In the genomic region with DNA sequence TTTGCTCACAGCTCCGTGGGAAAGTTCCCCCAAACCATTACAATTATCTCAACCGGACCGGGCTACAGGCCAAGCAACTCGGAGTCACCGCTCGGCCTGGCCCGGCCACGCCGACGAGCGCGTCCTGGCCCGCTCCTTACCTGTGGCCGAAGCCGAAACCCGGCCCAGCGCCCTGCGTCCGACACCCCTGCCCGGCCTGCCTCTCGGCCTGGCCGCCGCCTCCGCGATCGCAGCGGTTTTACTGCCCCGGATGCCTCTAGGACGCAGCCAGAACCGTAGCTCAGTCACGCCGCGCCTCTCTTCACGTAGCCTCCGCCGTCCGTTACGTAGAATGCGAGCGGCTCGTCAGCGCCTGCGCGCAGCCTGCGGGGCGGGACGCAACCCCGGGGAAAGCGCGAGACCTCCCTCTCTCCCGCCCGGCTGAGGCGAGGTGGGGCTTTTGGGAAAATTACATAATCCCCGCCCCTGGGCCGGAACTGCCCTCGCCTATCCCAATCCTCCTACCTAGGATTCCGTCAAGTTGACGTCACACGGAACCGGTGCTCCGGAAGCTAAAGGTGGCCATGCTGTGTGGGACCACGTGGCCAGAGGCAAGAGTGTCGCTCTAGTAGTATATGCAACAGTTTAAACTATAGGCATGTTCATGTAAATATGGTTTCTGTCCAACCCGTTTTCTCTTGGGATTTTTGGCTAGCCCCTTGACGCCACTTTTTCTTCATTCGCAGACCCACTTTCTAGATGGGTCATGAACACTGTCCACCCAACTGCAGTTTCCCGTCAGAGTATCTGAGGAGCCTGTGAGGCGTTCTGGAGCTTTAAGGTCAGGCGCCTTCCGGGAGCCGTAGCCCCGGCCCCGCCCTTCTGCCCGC, we compare ENCODE assay signal across 8 cellular contexts. TPM values are rescaled to one million over a fixed set of nuclear protein-coding genes. Genes with fewer than 3 reads are reported as not detected.
A peak's percentile ranks its signal among the peaks of the same experiment; 100 is the strongest.
DNase-seq lines count a peak whose midpoint lies in the region; ATAC-seq and TF ChIP-seq lines count a peak whose summit lies in the region.

Gene CCDC47 (minus strand): TSS at position 326 of the 869 bp plus-strand sequence. CDS start 7,422 bp downstream, outside the sequence.

- ATAC-seq in GM19395 (IDR thresholded peaks at IDR 0.05; ENCODE audit: unreplicated experiment), result peak; percentile 90
- ATAC-seq in HG03565 (IDR thresholded peaks at IDR 0.05; ENCODE audit: unreplicated experiment), result peak; percentile 74
- ATAC-seq in left lobe of liver, result peak; percentile 87

- H3K27ac Mint-ChIP-seq in dendritic cell treated with granulocyte-macrophage colony-stimulating factor and Interleukin-4, amounts not matched to agents 40 ng/mL and 50 ng/mL, for 4 days, result peak within 1 kb of the TSS; percentile 98

- H3K4me1 Mint-ChIP-seq in dendritic cell treated with granulocyte-macrophage colony-stimulating factor and Interleukin-4, amounts not matched to agents 40 ng/mL and 50 ng/mL, for 4 days (ENCODE audit: low read depth), result peaks cover 50% of the 10 kb centered on the region

- DNase-seq in NCI-H774 (lab: John Stamatoyannopoulos, UW), result peak; percentile 100
- DNase-seq in activated CD4-positive, alpha-beta T cell treated with anti-CD3 and anti-CD28 coated beads, Interleukin-2, amount 50 U/mL, for 4 hours, result peak; percentile 97 to 98
- peak; percentile 100 for DNase-seq in left lobe of liver (ENCODE audit: low spot score)
- peak; percentile 98 for DNase-seq in stimulated activated CD4-positive, alpha-beta T cell treated with anti-CD3 and anti-CD28 coated beads, Interleukin-2, amount 100 ng/mL, for 4 hours (ENCODE audit: low read depth)

- peaks cover 69% of the 10 kb centered on the region for H3K36me3 Mint-ChIP-seq in dendritic cell treated with granulocyte-macrophage colony-stimulating factor and Interleukin-4, amounts not matched to agents 40 ng/mL and 50 ng/mL, for 4 days (ENCODE audit: low read depth)

- no peaks in the 10 kb centered on the region for H3K9me3 Mint-ChIP-seq in dendritic cell treated with granulocyte-macrophage colony-stimulating factor and Interleukin-4, amounts not matched to agents 40 ng/mL and 50 ng/mL, for 4 days

- H3K27me3 Mint-ChIP-seq in dendritic cell treated with granulocyte-macrophage colony-stimulating factor and Interleukin-4, amounts not matched to agents 40 ng/mL and 50 ng/mL, for 4 days, result no peaks in the 10 kb centered on the region

- peak within 1 kb of the TSS; percentile 95 for H3K27ac ChIP-seq in C4-2B

- peak within 1 kb of the TSS; percentile 98 for H3K4me3 Mint-ChIP-seq in dendritic cell treated with granulocyte-macrophage colony-stimulating factor and Interleukin-4, amounts not matched to agents 40 ng/mL and 50 ng/mL, for 4 days

- no peak for TF ChIP-seq CTCF in C4-2B (conservative IDR thresholded peaks at IDR 0.05)

- intact Hi-C loops in dendritic cell treated with granulocyte-macrophage colony-stimulating factor and Interleukin-4, amounts not matched to agents 40 ng/mL and 50 ng/mL, for 4 days (cut with micrococcal nuclease), result loop anchor here (1.0 to 5.0 kb wide), 4 partner anchors 31 to 72 kb away; partner anchors contain the start of genes FTSJ3, PSMC5 and SMARCD2

RNA-seq across cellular contexts. Expression of gene CCDC47, which starts in this region (rescaled TPM):
- total RNA-seq in left lobe of liver, result 65.2 TPM

Comparison
In these comparisons a context has a peak if more than half of its experiments do, and no peak if none do; other contexts are left out.
1. Peak in every context shown above with its lines: DNase-seq, ATAC-seq and H3K27ac ChIP-seq.